In the genomic region with DNA sequence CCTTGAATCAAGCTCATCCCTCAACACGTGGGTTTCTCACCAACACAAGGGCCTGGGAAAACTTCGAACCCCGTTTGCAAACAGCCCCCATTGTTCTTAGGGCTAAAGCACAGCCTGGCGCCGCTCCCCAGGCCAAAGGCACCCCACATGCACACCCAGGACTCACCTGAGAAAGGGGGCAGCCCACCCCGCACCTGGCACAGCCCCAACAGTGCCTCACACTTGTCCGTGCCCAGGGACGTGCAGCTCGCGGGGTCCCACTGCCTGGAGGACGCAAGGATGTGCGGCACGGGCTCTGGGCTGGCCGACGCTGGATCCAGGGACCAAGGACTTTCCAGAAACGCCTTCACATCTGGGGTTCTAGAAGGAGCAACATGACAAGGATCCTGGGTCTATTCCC, we compare ENCODE assay signal across 10 cellular contexts. TPM values are rescaled to one million over a fixed set of nuclear protein-coding genes. Genes with fewer than 3 reads are reported as not detected.
"Had no signal": no experiment of that assay in that cellular context is flagged by ENCODE, and none has a peak within 500 bp of the region (broad histone marks: within the 10 kb centered on the region; RNA-seq: fewer than 3 reads in every experiment).

No MANE protein-coding gene starts in this region.

- DNase-seq: IMR-90, KBM-7, KG1 had no signal

- FAIRE-seq: HepG2, HTR-8/SVneo, K562 had no signal

- H3K4me3 ChIP-seq: K562 had no signal

- H3K27ac ChIP-seq: HL-60 had no signal

- H3K36me3 Mint-ChIP-seq: IgD-negative memory B cell had no signal

- H3K27me3 Mint-ChIP-seq: IgD-negative memory B cell had no signal

- H3K4me3 Mint-ChIP-seq: IgD-negative memory B cell had no signal

- H3K27ac Mint-ChIP-seq: IgD-negative memory B cell had no signal

RNA-seq across cellular contexts. Expression of a gene that starts 2.8 kb away (rescaled TPM):
- total RNA-seq: HT-29, HT1080, IMR-90 had no signal
- polyA plus RNA-seq: IgD-negative memory B cell, IMR-90 had no signal

RNA-seq across cellular contexts. Expression of a gene that starts 5.5 kb away (rescaled TPM):
- total RNA-seq: HepG2, HT-29, HT1080, IMR-90 had no signal
- polyA plus RNA-seq: HepG2, IgD-negative memory B cell, IMR-90, K562 had no signal

RNA-seq across cellular contexts. Expression of a gene that starts 33.3 kb away (rescaled TPM):
- total RNA-seq: HepG2, HT-29, HT1080, IMR-90, K562 had no signal
- polyA plus RNA-seq: HepG2, IgD-negative memory B cell, IMR-90, K562 had no signal

RNA-seq across cellular contexts. Expression of a gene that starts 57.1 kb away (rescaled TPM):
- total RNA-seq: HepG2, HT-29, HT1080, IMR-90, K562 had no signal
- polyA plus RNA-seq: HepG2, IgD-negative memory B cell, IMR-90, K562 had no signal
